1 cellular context compared by ENCODE assay signal in the genomic region with DNA sequence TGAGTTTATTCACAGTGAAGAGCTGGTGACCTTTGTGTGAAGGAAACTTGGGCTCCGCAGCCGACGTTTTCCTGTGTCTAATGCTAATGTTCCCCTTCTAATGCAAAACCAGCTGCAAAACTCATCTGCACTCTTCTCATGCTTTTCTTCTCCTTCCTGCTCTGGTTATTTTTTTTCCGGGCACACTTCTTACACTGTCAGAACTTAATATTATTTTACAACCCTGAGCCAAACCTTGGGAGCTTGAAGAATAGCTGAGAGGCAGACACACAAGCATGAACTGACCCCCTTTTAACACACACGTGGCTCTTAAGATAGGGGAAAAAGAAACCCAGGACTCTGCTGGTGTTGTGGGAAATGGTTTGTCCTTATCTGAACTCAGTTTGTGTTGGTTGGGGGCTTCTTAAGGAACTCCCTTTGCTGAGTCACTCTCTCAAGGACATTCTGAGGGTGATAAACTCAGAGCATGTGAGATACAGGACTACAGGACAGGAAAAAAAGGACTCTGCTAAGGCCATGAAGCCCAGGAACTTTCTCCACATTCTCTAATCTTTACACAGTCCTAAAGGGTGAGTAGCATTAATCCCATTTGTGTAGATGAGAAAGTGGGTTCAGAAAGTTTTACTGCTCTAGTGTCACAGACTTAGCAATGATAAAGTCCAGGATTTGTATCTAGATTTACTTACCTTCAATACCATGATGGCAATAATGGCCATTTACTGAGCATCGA.
TF ChIP-seq lines count a peak whose summit lies in the region.

No MANE protein-coding gene starts in this region.

TF ChIP-seq in K562, 482 proteins besides CTCF, POLR2A, EP300 and RAD21 (continued from another document and continues in another):
- TF ChIP-seq MGA (IDR thresholded peaks at IDR 0.05) (peak; percentile 86), TBL1XR1 (IDR thresholded peaks at IDR 0.05; ENCODE audit: low read length in 2 of 2) (peak; percentile 76 to 91; a peak in 3 of 4 replicates), ELF1 (tag; IDR thresholded peaks at IDR 0.05) (no peak), LARP7 (IDR thresholded peaks at IDR 0.05) (no peak), FOS (IDR thresholded peaks at IDR 0.05; ENCODE audit: extremely low read depth, insufficient read length) (no peak), GATAD2B (IDR thresholded peaks at IDR 0.05; ENCODE audit: borderline replicate concordance) (peak; percentile 84; the same call in 1 of the 2 replicates), TAL1 (IDR thresholded peaks at IDR 0.05) (peak; percentile 64), ARNT (IDR thresholded peaks at IDR 0.05) (peak; percentile 53 to 54; a peak in 1 of 4 replicates), ZNF134 (CRISPR knock-in tag; conservative IDR thresholded peaks at IDR 0.05) (no peak; the same call in 1 of the 2 replicates), ZNF3 (CRISPR knock-in tag; IDR thresholded peaks at IDR 0.05) (no peak), C11orf30 (IDR thresholded peaks at IDR 0.05; ENCODE audit: low read depth) (peak; percentile 93), ZZZ3 (IDR thresholded peaks at IDR 0.05) (no peak), HDAC3 (IDR thresholded peaks at IDR 0.05; ENCODE audit: borderline replicate concordance, partially characterized antibody) (peak; percentile 83), TFAM (CRISPR knock-in tag; conservative IDR thresholded peaks at IDR 0.05) (no peak), FOSL1 (tag; conservative IDR thresholded peaks at IDR 0.05) (peak; percentile 95), BRCA1 (IDR thresholded peaks at IDR 0.05) (no peak), BRCA1 (CRISPR knock-in tag; IDR thresholded peaks at IDR 0.05) (no peak), ETV6 (IDR thresholded peaks at IDR 0.05; ENCODE audit: borderline replicate concordance in 1 of 2, low read depth in 2 of 2, low read length in 1 of 2) (peak in 1 of 2 experiments; percentile 56; a peak in 1 of 4 replicates), ETV6 (CRISPR knock-in tag; IDR thresholded peaks at IDR 0.05; ENCODE audit: borderline replicate concordance) (no peak), CHD1 (IDR thresholded peaks at IDR 0.05; ENCODE audit: low read length) (no peak), ZNF766 (CRISPR knock-in tag; conservative IDR thresholded peaks at IDR 0.05) (peak; percentile 77), NFIC (IDR thresholded peaks at IDR 0.05) (peak; percentile 32), HSF4 (CRISPR knock-in tag; IDR thresholded peaks at IDR 0.05; ENCODE audit: borderline replicate concordance) (no peak), THRAP3 (IDR thresholded peaks at IDR 0.05; ENCODE audit: borderline replicate concordance) (no peak), ATF7 (IDR thresholded peaks at IDR 0.05) (peak; percentile 63; the same call in 1 of the 2 replicates), ZBTB43 (CRISPR knock-in tag; IDR thresholded peaks at IDR 0.05) (no peak), RBM14 (IDR thresholded peaks at IDR 0.05; ENCODE audit: borderline replicate concordance, insufficient read depth, low read depth, low read length) (no peak), BCOR (IDR thresholded peaks at IDR 0.05) (no peak), ZBTB2 (IDR thresholded peaks at IDR 0.05) (peak; percentile 73; the same call in 1 of the 2 replicates), PHB2 (IDR thresholded peaks at IDR 0.05; ENCODE audit: low read depth) (no peak), MAFG (tag; conservative IDR thresholded peaks at IDR 0.05) (peak; percentile 97), FOXJ3 (CRISPR knock-in tag; IDR thresholded peaks at IDR 0.05) (no peak), XRCC4 (IDR thresholded peaks at IDR 0.05; ENCODE audit: extremely low read depth, insufficient read depth, insufficient read length) (no peak), ZNF551 (CRISPR knock-in tag; IDR thresholded peaks at IDR 0.05) (no peak), LEF1 (IDR thresholded peaks at IDR 0.05) (peak; percentile 85), ZNF75A (CRISPR knock-in tag; IDR thresholded peaks at IDR 0.05) (peak; percentile 82), SMAD4 (CRISPR knock-in tag; conservative IDR thresholded peaks at IDR 0.05) (peak; percentile 56; the same call in 1 of the 2 replicates), PHB (CRISPR knock-in tag; IDR thresholded peaks at IDR 0.05) (no peak), ZBTB8A (IDR thresholded peaks at IDR 0.05; ENCODE audit: partially characterized antibody) (no peak), ZNF583 (CRISPR knock-in tag; IDR thresholded peaks at IDR 0.05) (no peak), RBFOX2 (IDR thresholded peaks at IDR 0.05; ENCODE audit: low read depth, low read length) (peak; percentile 60), NUFIP1 (IDR thresholded peaks at IDR 0.05; ENCODE audit: partially characterized antibody) (no peak), ZC3H11A (IDR thresholded peaks at IDR 0.05; ENCODE audit: low read depth, low read length) (no peak), ILF3 (IDR thresholded peaks at IDR 0.05; ENCODE audit: borderline replicate concordance) (no peak; the same call in 1 of the 2 replicates), HNRNPL (IDR thresholded peaks at IDR 0.05; ENCODE audit: low read depth, low read length) (no peak), ZNF699 (CRISPR knock-in tag; IDR thresholded peaks at IDR 0.05; ENCODE audit: insufficient replicate concordance) (no peak), E2F3 (CRISPR knock-in tag; IDR thresholded peaks at IDR 0.05) (no peak), MTA1 (IDR thresholded peaks at IDR 0.05; ENCODE audit: borderline replicate concordance) (peak; percentile 83), ZNF384 (IDR thresholded peaks at IDR 0.05; ENCODE audit: low read depth, low read length) (peak; percentile 7; the same call in 1 of the 2 replicates), NFE2L1 (tag; IDR thresholded peaks at IDR 0.05; ENCODE audit: borderline replicate concordance, low read depth) (peak; percentile 93), POLR2G (IDR thresholded peaks at IDR 0.05; ENCODE audit: low read depth, low read length) (peak; percentile 28; the same call in 1 of the 2 replicates), ADNP (tag; IDR thresholded peaks at IDR 0.05) (peak; percentile 50; the same call in 1 of the 2 replicates), TAF7 (tag; IDR thresholded peaks at IDR 0.05) (no peak; the same call in 1 of the 2 replicates), CBX8 (IDR thresholded peaks at IDR 0.05; ENCODE audit: borderline replicate concordance, extremely low read depth, low read depth, low read length, poor library complexity, severe bottlenecking) (no peak)
- TF ChIP-seq, protein P1, sequence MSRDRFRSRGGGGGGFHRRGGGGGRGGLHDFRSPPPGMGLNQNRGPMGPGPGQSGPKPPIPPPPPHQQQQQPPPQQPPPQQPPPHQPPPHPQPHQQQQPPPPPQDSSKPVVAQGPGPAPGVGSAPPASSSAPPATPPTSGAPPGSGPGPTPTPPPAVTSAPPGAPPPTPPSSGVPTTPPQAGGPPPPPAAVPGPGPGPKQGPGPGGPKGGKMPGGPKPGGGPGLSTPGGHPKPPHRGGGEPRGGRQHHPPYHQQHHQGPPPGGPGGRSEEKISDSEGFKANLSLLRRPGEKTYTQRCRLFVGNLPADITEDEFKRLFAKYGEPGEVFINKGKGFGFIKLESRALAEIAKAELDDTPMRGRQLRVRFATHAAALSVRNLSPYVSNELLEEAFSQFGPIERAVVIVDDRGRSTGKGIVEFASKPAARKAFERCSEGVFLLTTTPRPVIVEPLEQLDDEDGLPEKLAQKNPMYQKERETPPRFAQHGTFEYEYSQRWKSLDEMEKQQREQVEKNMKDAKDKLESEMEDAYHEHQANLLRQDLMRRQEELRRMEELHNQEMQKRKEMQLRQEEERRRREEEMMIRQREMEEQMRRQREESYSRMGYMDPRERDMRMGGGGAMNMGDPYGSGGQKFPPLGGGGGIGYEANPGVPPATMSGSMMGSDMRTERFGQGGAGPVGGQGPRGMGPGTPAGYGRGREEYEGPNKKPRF (IDR thresholded peaks at IDR 0.05; ENCODE audit: low read depth, low read length) = no peak
- TF ChIP-seq, protein P2, sequence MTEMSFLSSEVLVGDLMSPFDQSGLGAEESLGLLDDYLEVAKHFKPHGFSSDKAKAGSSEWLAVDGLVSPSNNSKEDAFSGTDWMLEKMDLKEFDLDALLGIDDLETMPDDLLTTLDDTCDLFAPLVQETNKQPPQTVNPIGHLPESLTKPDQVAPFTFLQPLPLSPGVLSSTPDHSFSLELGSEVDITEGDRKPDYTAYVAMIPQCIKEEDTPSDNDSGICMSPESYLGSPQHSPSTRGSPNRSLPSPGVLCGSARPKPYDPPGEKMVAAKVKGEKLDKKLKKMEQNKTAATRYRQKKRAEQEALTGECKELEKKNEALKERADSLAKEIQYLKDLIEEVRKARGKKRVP (CRISPR knock-in tag; IDR thresholded peaks at IDR 0.05) = no peak
